ENCODE assay signal across 1 cellular context in the genomic region with DNA sequence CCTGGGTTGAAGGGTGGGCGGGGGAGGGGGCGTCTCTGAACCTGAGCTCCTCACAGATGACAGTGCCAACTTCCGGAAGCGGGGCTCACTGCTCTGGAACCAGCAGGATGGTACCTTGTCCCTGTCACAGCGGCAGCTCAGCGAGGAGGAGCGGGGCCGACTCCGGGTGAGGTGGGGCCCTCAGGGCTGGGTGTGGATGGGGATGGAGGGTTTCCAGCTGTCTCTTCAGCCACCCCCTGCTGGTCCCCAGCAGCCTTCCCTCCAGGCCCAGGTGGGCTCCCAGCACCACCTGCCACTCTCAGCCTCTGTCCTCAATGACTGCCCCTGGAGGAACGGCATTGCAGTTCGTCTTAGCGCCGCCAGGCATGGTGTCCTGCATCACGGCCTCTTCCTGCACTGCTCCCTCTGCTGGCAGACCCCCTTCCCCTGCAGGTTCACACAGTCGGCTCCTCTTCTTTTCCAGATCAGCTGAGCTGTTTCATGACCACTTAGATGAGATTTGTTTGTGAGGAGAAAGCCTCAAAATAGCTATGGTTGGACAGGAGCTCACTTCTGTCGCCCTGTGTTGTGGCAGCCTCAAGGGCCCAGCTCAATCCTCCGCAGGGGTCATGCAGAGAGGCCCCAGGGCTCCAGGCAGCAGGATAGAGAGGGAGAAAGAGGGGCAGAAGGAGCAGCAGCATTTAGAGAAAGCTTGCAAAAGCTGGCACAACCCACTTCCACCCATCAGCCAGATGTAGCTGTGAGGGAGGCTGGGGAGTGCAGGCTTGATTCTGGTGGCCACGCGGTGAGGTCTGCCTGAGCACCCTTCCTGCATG.
TF ChIP-seq lines count a peak whose summit lies in the region.

No MANE protein-coding gene starts in this region.

TF ChIP-seq in HepG2, 621 proteins besides CTCF, POLR2A, EP300 and RAD21 (continued from another document and continues in another):
- TF ChIP-seq, protein P1, sequence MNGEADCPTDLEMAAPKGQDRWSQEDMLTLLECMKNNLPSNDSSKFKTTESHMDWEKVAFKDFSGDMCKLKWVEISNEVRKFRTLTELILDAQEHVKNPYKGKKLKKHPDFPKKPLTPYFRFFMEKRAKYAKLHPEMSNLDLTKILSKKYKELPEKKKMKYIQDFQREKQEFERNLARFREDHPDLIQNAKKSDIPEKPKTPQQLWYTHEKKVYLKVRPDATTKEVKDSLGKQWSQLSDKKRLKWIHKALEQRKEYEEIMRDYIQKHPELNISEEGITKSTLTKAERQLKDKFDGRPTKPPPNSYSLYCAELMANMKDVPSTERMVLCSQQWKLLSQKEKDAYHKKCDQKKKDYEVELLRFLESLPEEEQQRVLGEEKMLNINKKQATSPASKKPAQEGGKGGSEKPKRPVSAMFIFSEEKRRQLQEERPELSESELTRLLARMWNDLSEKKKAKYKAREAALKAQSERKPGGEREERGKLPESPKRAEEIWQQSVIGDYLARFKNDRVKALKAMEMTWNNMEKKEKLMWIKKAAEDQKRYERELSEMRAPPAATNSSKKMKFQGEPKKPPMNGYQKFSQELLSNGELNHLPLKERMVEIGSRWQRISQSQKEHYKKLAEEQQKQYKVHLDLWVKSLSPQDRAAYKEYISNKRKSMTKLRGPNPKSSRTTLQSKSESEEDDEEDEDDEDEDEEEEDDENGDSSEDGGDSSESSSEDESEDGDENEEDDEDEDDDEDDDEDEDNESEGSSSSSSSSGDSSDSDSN (CRISPR knock-in tag; IDR thresholded peaks at IDR 0.05) = peak; percentile 42; the same call in 1 of the 2 replicates
- TF ChIP-seq, protein P2, sequence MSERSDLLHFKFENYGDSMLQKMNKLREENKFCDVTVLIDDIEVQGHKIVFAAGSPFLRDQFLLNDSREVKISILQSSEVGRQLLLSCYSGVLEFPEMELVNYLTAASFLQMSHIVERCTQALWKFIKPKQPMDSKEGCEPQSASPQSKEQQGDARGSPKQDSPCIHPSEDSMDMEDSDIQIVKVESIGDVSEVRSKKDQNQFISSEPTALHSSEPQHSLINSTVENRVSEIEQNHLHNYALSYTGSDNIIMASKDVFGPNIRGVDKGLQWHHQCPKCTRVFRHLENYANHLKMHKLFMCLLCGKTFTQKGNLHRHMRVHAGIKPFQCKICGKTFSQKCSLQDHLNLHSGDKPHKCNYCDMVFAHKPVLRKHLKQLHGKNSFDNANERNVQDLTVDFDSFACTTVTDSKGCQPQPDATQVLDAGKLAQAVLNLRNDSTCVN (CRISPR knock-in tag; IDR thresholded peaks at IDR 0.05; ENCODE audit: borderline replicate concordance) = 0 out of 2 replicates have a peak, but pooled peaks have one; percentile 64
- no peak for TF ChIP-seq HIVEP1 (CRISPR knock-in tag; IDR thresholded peaks at IDR 0.05)
- TF ChIP-seq NFKB2 (CRISPR knock-in tag; IDR thresholded peaks at IDR 0.05; ENCODE audit: borderline replicate concordance) = 0 out of 2 replicates have a peak, but pooled peaks have one; percentile 30
- TF ChIP-seq GATAD2A (CRISPR knock-in tag; IDR thresholded peaks at IDR 0.05) = 0 out of 2 replicates have a peak, but pooled peaks have one; percentile 28
- TF ChIP-seq ZNF749 (CRISPR knock-in tag; IDR thresholded peaks at IDR 0.05; ENCODE audit: borderline replicate concordance) = no peak
- TF ChIP-seq, protein P3, sequence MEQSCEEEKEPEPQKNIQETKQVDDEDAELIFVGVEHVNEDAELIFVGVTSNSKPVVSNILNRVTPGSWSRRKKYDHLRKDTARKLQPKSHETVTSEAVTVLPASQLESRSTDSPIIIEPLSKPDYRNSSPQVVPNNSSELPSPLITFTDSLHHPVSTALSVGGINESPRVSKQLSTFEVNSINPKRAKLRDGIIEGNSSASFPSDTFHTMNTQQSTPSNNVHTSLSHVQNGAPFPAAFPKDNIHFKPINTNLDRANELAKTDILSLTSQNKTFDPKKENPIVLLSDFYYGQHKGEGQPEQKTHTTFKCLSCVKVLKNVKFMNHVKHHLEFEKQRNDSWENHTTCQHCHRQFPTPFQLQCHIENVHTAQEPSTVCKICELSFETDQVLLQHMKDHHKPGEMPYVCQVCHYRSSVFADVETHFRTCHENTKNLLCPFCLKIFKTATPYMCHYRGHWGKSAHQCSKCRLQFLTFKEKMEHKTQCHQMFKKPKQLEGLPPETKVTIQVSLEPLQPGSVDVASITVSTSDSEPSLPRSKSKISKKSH (CRISPR knock-in tag; IDR thresholded peaks at IDR 0.05; ENCODE audit: borderline replicate concordance) = no peak
- TF ChIP-seq GABPA (IDR thresholded peaks at IDR 0.05; ENCODE audit: low read depth, low read length) = no peak
- TF ChIP-seq GABPA (CRISPR knock-in tag; IDR thresholded peaks at IDR 0.05; ENCODE audit: low read depth) = no peak
- TF ChIP-seq, protein P4, sequence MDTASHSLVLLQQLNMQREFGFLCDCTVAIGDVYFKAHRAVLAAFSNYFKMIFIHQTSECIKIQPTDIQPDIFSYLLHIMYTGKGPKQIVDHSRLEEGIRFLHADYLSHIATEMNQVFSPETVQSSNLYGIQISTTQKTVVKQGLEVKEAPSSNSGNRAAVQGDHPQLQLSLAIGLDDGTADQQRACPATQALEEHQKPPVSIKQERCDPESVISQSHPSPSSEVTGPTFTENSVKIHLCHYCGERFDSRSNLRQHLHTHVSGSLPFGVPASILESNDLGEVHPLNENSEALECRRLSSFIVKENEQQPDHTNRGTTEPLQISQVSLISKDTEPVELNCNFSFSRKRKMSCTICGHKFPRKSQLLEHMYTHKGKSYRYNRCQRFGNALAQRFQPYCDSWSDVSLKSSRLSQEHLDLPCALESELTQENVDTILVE (CRISPR knock-in tag; IDR thresholded peaks at IDR 0.05) = no peak
- no peak for TF ChIP-seq ZNF136 (CRISPR knock-in tag; IDR thresholded peaks at IDR 0.05; ENCODE audit: low read depth)
- TF ChIP-seq ZNF672 (CRISPR knock-in tag; IDR thresholded peaks at IDR 0.05) = no peak
- TF ChIP-seq, protein P5, sequence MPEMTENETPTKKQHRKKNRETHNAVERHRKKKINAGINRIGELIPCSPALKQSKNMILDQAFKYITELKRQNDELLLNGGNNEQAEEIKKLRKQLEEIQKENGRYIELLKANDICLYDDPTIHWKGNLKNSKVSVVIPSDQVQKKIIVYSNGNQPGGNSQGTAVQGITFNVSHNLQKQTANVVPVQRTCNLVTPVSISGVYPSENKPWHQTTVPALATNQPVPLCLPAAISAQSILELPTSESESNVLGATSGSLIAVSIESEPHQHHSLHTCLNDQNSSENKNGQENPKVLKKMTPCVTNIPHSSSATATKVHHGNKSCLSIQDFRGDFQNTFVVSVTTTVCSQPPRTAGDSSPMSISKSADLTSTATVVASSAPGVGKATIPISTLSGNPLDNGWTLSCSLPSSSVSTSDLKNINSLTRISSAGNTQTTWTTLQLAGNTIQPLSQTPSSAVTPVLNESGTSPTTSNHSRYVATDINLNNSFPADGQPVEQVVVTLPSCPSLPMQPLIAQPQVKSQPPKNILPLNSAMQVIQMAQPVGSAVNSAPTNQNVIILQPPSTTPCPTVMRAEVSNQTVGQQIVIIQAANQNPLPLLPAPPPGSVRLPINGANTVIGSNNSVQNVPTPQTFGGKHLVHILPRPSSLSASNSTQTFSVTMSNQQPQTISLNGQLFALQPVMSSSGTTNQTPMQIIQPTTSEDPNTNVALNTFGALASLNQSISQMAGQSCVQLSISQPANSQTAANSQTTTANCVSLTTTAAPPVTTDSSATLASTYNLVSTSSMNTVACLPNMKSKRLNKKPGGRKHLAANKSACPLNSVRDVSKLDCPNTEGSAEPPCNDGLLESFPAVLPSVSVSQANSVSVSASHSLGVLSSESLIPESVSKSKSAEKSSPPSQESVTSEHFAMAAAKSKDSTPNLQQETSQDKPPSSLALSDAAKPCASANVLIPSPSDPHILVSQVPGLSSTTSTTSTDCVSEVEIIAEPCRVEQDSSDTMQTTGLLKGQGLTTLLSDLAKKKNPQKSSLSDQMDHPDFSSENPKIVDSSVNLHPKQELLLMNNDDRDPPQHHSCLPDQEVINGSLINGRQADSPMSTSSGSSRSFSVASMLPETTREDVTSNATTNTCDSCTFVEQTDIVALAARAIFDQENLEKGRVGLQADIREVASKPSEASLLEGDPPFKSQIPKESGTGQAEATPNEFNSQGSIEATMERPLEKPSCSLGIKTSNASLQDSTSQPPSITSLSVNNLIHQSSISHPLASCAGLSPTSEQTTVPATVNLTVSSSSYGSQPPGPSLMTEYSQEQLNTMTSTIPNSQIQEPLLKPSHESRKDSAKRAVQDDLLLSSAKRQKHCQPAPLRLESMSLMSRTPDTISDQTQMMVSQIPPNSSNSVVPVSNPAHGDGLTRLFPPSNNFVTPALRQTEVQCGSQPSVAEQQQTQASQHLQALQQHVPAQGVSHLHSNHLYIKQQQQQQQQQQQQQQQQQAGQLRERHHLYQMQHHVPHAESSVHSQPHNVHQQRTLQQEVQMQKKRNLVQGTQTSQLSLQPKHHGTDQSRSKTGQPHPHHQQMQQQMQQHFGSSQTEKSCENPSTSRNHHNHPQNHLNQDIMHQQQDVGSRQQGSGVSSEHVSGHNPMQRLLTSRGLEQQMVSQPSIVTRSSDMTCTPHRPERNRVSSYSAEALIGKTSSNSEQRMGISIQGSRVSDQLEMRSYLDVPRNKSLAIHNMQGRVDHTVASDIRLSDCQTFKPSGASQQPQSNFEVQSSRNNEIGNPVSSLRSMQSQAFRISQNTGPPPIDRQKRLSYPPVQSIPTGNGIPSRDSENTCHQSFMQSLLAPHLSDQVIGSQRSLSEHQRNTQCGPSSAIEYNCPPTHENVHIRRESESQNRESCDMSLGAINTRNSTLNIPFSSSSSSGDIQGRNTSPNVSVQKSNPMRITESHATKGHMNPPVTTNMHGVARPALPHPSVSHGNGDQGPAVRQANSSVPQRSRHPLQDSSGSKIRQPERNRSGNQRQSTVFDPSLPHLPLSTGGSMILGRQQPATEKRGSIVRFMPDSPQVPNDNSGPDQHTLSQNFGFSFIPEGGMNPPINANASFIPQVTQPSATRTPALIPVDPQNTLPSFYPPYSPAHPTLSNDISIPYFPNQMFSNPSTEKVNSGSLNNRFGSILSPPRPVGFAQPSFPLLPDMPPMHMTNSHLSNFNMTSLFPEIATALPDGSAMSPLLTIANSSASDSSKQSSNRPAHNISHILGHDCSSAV (CRISPR knock-in tag; IDR thresholded peaks at IDR 0.05; ENCODE audit: borderline replicate concordance) = no peak
- TF ChIP-seq, protein P6, sequence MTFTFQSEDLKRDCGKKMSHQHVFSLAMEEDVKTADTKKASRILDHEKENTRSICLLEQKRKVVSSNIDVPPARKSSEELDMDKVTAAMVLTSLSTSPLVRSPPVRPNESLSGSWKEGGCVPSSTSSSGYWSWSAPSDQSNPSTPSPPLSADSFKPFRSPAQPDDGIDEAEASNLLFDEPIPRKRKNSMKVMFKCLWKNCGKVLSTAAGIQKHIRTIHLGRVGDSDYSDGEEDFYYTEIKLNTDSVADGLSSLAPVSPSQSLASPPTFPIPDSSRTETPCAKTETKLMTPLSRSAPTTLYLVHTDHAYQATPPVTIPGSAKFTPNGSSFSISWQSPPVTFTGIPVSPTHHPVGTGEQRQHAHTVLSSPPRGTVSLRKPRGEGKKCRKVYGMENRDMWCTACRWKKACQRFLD (CRISPR knock-in tag; IDR thresholded peaks at IDR 0.05; ENCODE audit: borderline replicate concordance) = no peak
- TF ChIP-seq, protein P7, sequence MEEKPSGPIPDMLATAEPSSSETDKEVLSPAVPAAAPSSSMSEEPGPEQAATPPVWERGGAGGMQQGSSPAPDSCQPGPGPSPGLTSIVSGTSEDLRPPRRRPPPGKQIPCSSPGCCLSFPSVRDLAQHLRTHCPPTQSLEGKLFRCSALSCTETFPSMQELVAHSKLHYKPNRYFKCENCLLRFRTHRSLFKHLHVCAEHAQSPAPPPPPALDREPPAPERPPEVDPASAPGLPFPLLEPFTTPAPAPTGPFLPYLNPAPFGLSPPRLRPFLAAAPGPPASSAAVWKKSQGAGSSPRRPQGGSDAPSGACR (CRISPR knock-in tag; IDR thresholded peaks at IDR 0.05) = no peak
- 0 out of 2 replicates have a peak, but pooled peaks have one; percentile 16 for TF ChIP-seq ZNF331 (CRISPR knock-in tag; IDR thresholded peaks at IDR 0.05)
- TF ChIP-seq, protein P8, sequence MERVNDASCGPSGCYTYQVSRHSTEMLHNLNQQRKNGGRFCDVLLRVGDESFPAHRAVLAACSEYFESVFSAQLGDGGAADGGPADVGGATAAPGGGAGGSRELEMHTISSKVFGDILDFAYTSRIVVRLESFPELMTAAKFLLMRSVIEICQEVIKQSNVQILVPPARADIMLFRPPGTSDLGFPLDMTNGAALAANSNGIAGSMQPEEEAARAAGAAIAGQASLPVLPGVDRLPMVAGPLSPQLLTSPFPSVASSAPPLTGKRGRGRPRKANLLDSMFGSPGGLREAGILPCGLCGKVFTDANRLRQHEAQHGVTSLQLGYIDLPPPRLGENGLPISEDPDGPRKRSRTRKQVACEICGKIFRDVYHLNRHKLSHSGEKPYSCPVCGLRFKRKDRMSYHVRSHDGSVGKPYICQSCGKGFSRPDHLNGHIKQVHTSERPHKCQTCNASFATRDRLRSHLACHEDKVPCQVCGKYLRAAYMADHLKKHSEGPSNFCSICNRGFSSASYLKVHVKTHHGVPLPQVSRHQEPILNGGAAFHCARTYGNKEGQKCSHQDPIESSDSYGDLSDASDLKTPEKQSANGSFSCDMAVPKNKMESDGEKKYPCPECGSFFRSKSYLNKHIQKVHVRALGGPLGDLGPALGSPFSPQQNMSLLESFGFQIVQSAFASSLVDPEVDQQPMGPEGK (CRISPR knock-in tag; IDR thresholded peaks at IDR 0.05) = 0 out of 2 replicates have a peak, but pooled peaks have one; percentile 23
- TF ChIP-seq KMT2A (CRISPR knock-in tag; IDR thresholded peaks at IDR 0.05) = no peak
- TF ChIP-seq SRSF9 (IDR thresholded peaks at IDR 0.05; ENCODE audit: borderline replicate concordance, insufficient read depth, low read depth, low read length, poor library complexity, severe bottlenecking) = no peak
- 0 out of 2 replicates have a peak, but pooled peaks have one; percentile 21 for TF ChIP-seq ZBTB7B (CRISPR knock-in tag; IDR thresholded peaks at IDR 0.05)
- TF ChIP-seq SOX13 (IDR thresholded peaks at IDR 0.05) = no peak
- 0 out of 4 replicates have a peak, but pooled peaks of 1 of the 2 experiments have one; percentile 6 for TF ChIP-seq SOX13 (CRISPR knock-in tag; conservative IDR thresholded peaks at IDR 0.05 in 1 of 2, IDR thresholded peaks at IDR 0.05 in 1 of 2)
- TF ChIP-seq ZNF841 (CRISPR knock-in tag; IDR thresholded peaks at IDR 0.05; ENCODE audit: borderline replicate concordance) = no peak
- TF ChIP-seq, protein P9, sequence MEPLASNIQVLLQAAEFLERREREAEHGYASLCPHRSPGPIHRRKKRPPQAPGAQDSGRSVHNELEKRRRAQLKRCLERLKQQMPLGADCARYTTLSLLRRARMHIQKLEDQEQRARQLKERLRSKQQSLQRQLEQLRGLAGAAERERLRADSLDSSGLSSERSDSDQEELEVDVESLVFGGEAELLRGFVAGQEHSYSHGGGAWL (CRISPR knock-in tag; IDR thresholded peaks at IDR 0.05) = 0 out of 2 replicates have a peak, but pooled peaks have one; percentile 25
- TF ChIP-seq, protein P10, sequence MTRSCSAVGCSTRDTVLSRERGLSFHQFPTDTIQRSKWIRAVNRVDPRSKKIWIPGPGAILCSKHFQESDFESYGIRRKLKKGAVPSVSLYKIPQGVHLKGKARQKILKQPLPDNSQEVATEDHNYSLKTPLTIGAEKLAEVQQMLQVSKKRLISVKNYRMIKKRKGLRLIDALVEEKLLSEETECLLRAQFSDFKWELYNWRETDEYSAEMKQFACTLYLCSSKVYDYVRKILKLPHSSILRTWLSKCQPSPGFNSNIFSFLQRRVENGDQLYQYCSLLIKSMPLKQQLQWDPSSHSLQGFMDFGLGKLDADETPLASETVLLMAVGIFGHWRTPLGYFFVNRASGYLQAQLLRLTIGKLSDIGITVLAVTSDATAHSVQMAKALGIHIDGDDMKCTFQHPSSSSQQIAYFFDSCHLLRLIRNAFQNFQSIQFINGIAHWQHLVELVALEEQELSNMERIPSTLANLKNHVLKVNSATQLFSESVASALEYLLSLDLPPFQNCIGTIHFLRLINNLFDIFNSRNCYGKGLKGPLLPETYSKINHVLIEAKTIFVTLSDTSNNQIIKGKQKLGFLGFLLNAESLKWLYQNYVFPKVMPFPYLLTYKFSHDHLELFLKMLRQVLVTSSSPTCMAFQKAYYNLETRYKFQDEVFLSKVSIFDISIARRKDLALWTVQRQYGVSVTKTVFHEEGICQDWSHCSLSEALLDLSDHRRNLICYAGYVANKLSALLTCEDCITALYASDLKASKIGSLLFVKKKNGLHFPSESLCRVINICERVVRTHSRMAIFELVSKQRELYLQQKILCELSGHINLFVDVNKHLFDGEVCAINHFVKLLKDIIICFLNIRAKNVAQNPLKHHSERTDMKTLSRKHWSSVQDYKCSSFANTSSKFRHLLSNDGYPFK (CRISPR knock-in tag; IDR thresholded peaks at IDR 0.05; ENCODE audit: borderline replicate concordance) = no peak
